ENCODE assay signal across 22 cellular contexts in the genomic region with DNA sequence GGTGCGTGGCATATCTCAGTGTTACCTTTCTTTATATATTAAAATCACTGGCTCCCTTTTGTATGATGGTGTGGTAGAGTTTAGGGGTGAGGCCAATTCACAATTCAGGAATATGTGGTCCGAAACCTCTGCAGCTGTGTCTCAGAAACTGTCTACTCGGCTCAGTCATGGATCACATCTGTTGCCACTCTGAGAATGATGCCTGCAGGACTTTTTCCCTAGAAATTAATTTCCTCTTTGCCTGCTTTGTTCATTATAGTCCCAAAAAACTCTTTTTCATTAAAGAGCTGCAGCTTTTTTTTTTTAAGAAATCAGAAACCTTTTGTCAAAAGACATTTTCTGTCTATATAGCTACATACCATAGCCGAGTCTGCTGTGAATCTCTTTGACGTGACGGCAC.
"Had no signal": no experiment of that assay in that cellular context is flagged by ENCODE, and none has a peak within 500 bp of the region (broad histone marks: within the 10 kb centered on the region; RNA-seq: fewer than 3 reads in every experiment).

No MANE protein-coding gene starts in this region.

- DNase-seq: Karpas-422, KBM-7, MG63, NCI-H1092, NCI-H1105 treated with DMSO at 0.1 percent for 48 hours, NCI-H1417 treated with DMSO at 0.1 percent for 48 hours, NCI-H146, NCI-H1694 treated with DMSO at 0.1 percent for 48 hours, NCI-H1930, NCI-H2081, NCI-H2107, NCI-H2227 treated with DMSO at 0.1 percent for 48 hours, NCI-H446, NCI-H510A, NCI-H524 treated with DMSO at 0.1 percent for 48 hours, NCI-H69, NCI-H774, SHP77, SK-N-SH, SW 1271 had no signal

- H3K9ac ChIP-seq: SK-N-SH had no signal

- H3K36me3 ChIP-seq: MG63 had no signal

- H3K9me2 ChIP-seq: SK-N-SH had no signal

- H3K9me3 ChIP-seq: MG63, SK-N-SH had no signal

- H3K27me3 ChIP-seq: MG63 had no signal

- H3K4me3 ChIP-seq: MG63 had no signal

- H3K27ac ChIP-seq: RWPE1 had no signal

- H3K4me2 ChIP-seq: SK-N-SH had no signal

- ATAC-seq: Panc1 had no signal
